ENCODE assay signal across 14 cellular contexts in the genomic region with DNA sequence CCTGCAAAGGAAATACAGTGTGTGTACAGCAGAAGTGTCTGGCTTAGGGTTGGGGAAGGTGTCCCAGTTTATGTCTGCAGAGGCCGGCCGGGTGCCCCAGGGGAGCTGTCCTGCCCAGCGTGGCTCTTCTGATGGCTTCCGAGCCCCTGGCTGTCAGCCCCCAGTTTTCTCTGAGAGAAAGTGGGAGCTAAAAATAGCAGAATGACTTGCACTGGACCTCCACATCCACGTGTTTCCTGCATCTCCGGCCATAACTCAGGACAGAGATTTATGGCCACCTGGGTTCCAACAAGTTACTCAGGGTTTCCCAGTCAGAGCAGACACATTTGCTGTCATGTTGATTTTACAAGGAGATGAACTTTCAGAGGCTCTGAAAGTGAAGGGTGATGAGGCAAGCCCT.
DNase-seq lines count a peak whose midpoint lies in the region; ATAC-seq and TF ChIP-seq lines count a peak whose summit lies in the region.
"Had no signal": no experiment of that assay in that cellular context is flagged by ENCODE, and none has a peak within 500 bp of the region (broad histone marks: within the 10 kb centered on the region; RNA-seq: fewer than 3 reads in every experiment).

No MANE protein-coding gene starts in this region.

- peak overlapping the region; percentile 79 for H3K4me3 Mint-ChIP-seq in glutamatergic neuron (ENCODE audit: unreplicated experiment)
- H3K4me3 Mint-ChIP-seq: activated T-helper 17 cell treated with anti-CD3 and anti-CD28 coated beads, Interleukin-2, amount 50 U/mL, for 72 hours had no signal

- DNase-seq in SJCRH30 (peak; percentile 19 to 40), glutamatergic neuron (no peak), osteoblast (ENCODE audit: insufficient read length, low spot score, missing footprints) (peak; percentile 67), CD1c-positive myeloid dendritic cell (ENCODE audit: extremely low spot score) (no peak)
- no peak for DNase-seq in activated CD8-positive, alpha-beta memory T cell treated with anti-CD3 and anti-CD28 coated beads for 24 hours
- DNase-seq: activated CD4-positive, alpha-beta T cell treated with anti-CD3 and anti-CD28 coated beads for 48 hours; OCI-M1; SW 1271; thyroid gland had no signal

- H4K20me1 ChIP-seq in BLaER1 = no peaks in the 10 kb centered on the region
- H4K20me1 ChIP-seq in osteoblast (ENCODE audit: insufficient read depth, low read length) = no peaks in the 10 kb centered on the region

- H3K4me2 ChIP-seq in BLaER1 = peak overlapping the region; percentile 77
- peak overlapping the region; percentile 79 for H3K4me2 ChIP-seq in osteoblast (ENCODE audit: insufficient read depth, low read length)

- H3K9me3 Mint-ChIP-seq in glutamatergic neuron (ENCODE audit: unreplicated experiment) = peaks cover 5% of the 10 kb centered on the region
- H3K9me3 Mint-ChIP-seq: IgD-negative memory B cell had no signal

- H3K4me3 ChIP-seq in BLaER1 (no peak overlapping the region; the same call in 1 of the 2 replicates), SJCRH30 (peak overlapping the region; percentile 35), osteoblast (ENCODE audit: insufficient read depth, low read length) (no peak overlapping the region)
- H3K4me3 ChIP-seq: thyroid gland had no signal

- no peak overlapping the region for H2AFZ ChIP-seq in osteoblast (ENCODE audit: low read length)

- H3K9me3 ChIP-seq in BLaER1 (no peaks in the 10 kb centered on the region), SJCRH30 (replicated peaks) (no peaks in the 10 kb centered on the region), osteoblast (ENCODE audit: low read depth, low read length) (no peaks in the 10 kb centered on the region)
- H3K9me3 ChIP-seq: thyroid gland had no signal

- ATAC-seq in GM21576 (IDR thresholded peaks at IDR 0.05; ENCODE audit: unreplicated experiment) (no peak), GM18873 (IDR thresholded peaks at IDR 0.05; ENCODE audit: low FRiP score, unreplicated experiment) (no peak)
- ATAC-seq: activated T-helper 17 cell treated with anti-CD3 and anti-CD28 coated beads, Interleukin-2, amount 50 U/mL, for 72 hours had no signal

- H3K36me3 Mint-ChIP-seq in glutamatergic neuron (ENCODE audit: unreplicated experiment) = no peaks in the 10 kb centered on the region
- H3K36me3 Mint-ChIP-seq: IgD-negative memory B cell had no signal

- TF ChIP-seq CTCF in glutamatergic neuron (IDR thresholded peaks at IDR 0.05; ENCODE audit: partially characterized antibody, unreplicated experiment) = no peak
- no peak for TF ChIP-seq CTCF in osteoblast (IDR thresholded peaks at IDR 0.05; ENCODE audit: extremely low read depth, low read depth, low read length)

- peaks cover 23% of the 10 kb centered on the region for H3K4me1 Mint-ChIP-seq in glutamatergic neuron (ENCODE audit: low read depth, unreplicated experiment)
- H3K4me1 Mint-ChIP-seq: activated T-helper 17 cell treated with anti-CD3 and anti-CD28 coated beads, Interleukin-2, amount 50 U/mL, for 72 hours had no signal

- peak overlapping the region; percentile 26; the same call in 1 of the 2 replicates for H3K9ac ChIP-seq in BLaER1

- H3K27me3 Mint-ChIP-seq in glutamatergic neuron (ENCODE audit: unreplicated experiment) = peaks cover 2% of the 10 kb centered on the region

- no peaks in the 10 kb centered on the region for H3K79me2 ChIP-seq in osteoblast (ENCODE audit: insufficient read depth, low read length)

- no peak overlapping the region for H3K27ac Mint-ChIP-seq in glutamatergic neuron (ENCODE audit: unreplicated experiment)
- H3K27ac Mint-ChIP-seq: activated T-helper 17 cell treated with anti-CD3 and anti-CD28 coated beads, Interleukin-2, amount 50 U/mL, for 72 hours; IgD-negative memory B cell had no signal

- H3K27me3 ChIP-seq in BLaER1 = no peaks in the 10 kb centered on the region
- no peaks in the 10 kb centered on the region for H3K27me3 ChIP-seq in SJCRH30
- peaks cover 3% of the 10 kb centered on the region for H3K27me3 ChIP-seq in osteoblast (ENCODE audit: insufficient read depth, low read length)

- H3K36me3 ChIP-seq in BLaER1 (no peaks in the 10 kb centered on the region), SJCRH30 (no peaks in the 10 kb centered on the region), osteoblast (ENCODE audit: insufficient read depth, low read length) (no peaks in the 10 kb centered on the region)
- H3K36me3 ChIP-seq: thyroid gland had no signal

- H3K4me1 ChIP-seq in BLaER1 (peaks cover 26% of the 10 kb centered on the region), SJCRH30 (peaks cover 13% of the 10 kb centered on the region), osteoblast (ENCODE audit: insufficient read depth, low read length) (peaks cover 21% of the 10 kb centered on the region)

- no peak overlapping the region for H3K27ac ChIP-seq in BLaER1
- H3K27ac ChIP-seq in SJCRH30 = peak overlapping the region; percentile 54
- H3K27ac ChIP-seq in osteoblast (ENCODE audit: low read depth, low read length) = no peak overlapping the region
- H3K27ac ChIP-seq: thyroid gland had no signal

Comparison
In these comparisons a context has a peak if more than half of its experiments do, and no peak if none do; other contexts are left out.
1. DNase-seq: peak in SJCRH30 (2 of 2) and osteoblast (single experiment); none in glutamatergic neuron (single experiment), activated CD8-positive, alpha-beta memory T cell treated with anti-CD3 and anti-CD28 coated beads for 24 hours (single experiment) and CD1c-positive myeloid dendritic cell (single experiment).